In the genomic region with DNA sequence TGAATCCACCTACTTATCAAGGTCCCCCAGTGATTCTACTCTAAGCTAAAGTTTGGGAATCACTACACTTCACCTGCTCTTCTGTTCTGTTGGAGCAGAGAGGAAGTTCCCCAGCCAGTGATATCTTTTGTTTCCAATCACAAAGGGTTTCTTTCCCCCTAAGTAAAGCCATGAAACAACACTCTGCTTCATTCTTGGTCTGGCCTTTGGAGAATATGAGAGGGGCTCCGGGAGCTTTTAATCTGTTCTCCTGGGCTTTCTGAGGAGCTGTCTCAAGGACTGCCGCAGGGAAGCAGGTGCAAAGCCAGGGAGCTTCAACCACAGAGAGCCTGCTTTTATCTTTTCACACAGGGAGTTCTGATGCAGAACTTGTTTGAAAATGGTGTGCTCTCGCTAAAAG, we compare ENCODE assay signal across 26 cellular contexts. TPM values are rescaled to one million over a fixed set of nuclear protein-coding genes. Genes with fewer than 3 reads are reported as not detected.
"Had no signal": no experiment of that assay in that cellular context is flagged by ENCODE, and none has a peak within 500 bp of the region (broad histone marks: within the 10 kb centered on the region; RNA-seq: fewer than 3 reads in every experiment).

No MANE protein-coding gene starts in this region.

- H3K4me3 Mint-ChIP-seq: activated CD8-positive, alpha-beta T cell treated with anti-CD3 and anti-CD28 coated beads, Interleukin-2, amount 10 ng/mL, durations not matched to agents 7 days and 5 days; activated naive CD4-positive, alpha-beta T cell treated with anti-CD3 and anti-CD28 coated beads for 36 hours; activated T-cell treated with anti-CD3 and anti-CD28 coated beads, Interleukin-2, amount 50 U/mL, for 24 hours; brain; naive thymus-derived CD4-positive, alpha-beta T cell; stimulated activated naive CD8-positive, alpha-beta T cell treated with anti-CD3 and anti-CD28 coated beads, Interleukin-15, Interleukin-2, amounts not matched to agents 100 ng/mL and 50 ng/mL, for 24 hours had no signal

- H3K9me3 ChIP-seq: heart left ventricle, mucosa of descending colon, pancreas, right lobe of liver, suprapubic skin, transverse colon, uterus had no signal

- H3K36me3 ChIP-seq: heart left ventricle, pancreas, right lobe of liver, suprapubic skin, transverse colon, uterus had no signal

- H3K27ac ChIP-seq: heart left ventricle, pancreas, right lobe of liver, suprapubic skin, transverse colon, uterus had no signal

- DNase-seq: activated CD4-positive, alpha-beta T cell treated with anti-CD3 and anti-CD28 coated beads for 48 hours; activated CD4-positive, CD25-positive, alpha-beta regulatory T cell; activated CD8-positive, alpha-beta T cell treated with anti-CD3 and anti-CD28 coated beads, Interleukin-2, amount 10 ng/mL, durations not matched to agents 7 days and 5 days; activated naive CD4-positive, alpha-beta T cell treated with anti-CD3 and anti-CD28 coated beads for 36 hours; activated T-cell treated with anti-CD3 and anti-CD28 coated beads, Interleukin-2, amount 50 U/mL, for 24 hours; central memory CD4-positive, alpha-beta T cell; erythroblast; heart left ventricle; mesenchymal stem cell; mucosa of descending colon; naive thymus-derived CD4-positive, alpha-beta T cell; pancreas; right lobe of liver; small intestine; stimulated activated CD4-positive, alpha-beta T cell treated with anti-CD3 and anti-CD28 coated beads, Interleukin-15, amount 100 ng/mL, for 24 hours; stimulated activated CD4-positive, alpha-beta T cell treated with anti-CD3 and anti-CD28 coated beads, Interleukin-2, amount 100 ng/mL, for 48 hours; T-helper 2 cell; transverse colon; uterus had no signal

- ATAC-seq: activated CD8-positive, alpha-beta T cell treated with anti-CD3 and anti-CD28 coated beads, Interleukin-2, amount 10 ng/mL, durations not matched to agents 7 days and 5 days; heart left ventricle; mucosa of descending colon; naive thymus-derived CD4-positive, alpha-beta T cell; pancreas; right lobe of liver had no signal

- H3K9me3 Mint-ChIP-seq: activated naive CD4-positive, alpha-beta T cell treated with anti-CD3 and anti-CD28 coated beads for 36 hours; activated T-cell treated with anti-CD3 and anti-CD28 coated beads, Interleukin-2, amount 50 U/mL, for 24 hours; activated T-helper 2 cell treated with anti-CD3 and anti-CD28 coated beads, Interferon-gamma antibody, Interleukin-2, Interleukin-4, amounts not matched to agents 10 μg/mL and 5 μg/mL and 100 μg/mL, durations not matched to agents 14 hours and 24 hours and 36 hours; stimulated activated naive CD8-positive, alpha-beta T cell treated with anti-CD3 and anti-CD28 coated beads, Interleukin-15, Interleukin-2, amounts not matched to agents 100 ng/mL and 50 ng/mL, for 24 hours had no signal

- H3K27ac Mint-ChIP-seq: activated CD8-positive, alpha-beta T cell treated with anti-CD3 and anti-CD28 coated beads, Interleukin-2, amount 10 ng/mL, durations not matched to agents 7 days and 5 days; activated naive CD4-positive, alpha-beta T cell treated with anti-CD3 and anti-CD28 coated beads for 36 hours; activated T-cell treated with anti-CD3 and anti-CD28 coated beads, Interleukin-2, amount 50 U/mL, for 24 hours; activated T-helper 2 cell treated with anti-CD3 and anti-CD28 coated beads, Interferon-gamma antibody, Interleukin-2, Interleukin-4, amounts not matched to agents 10 μg/mL and 5 μg/mL and 100 μg/mL, durations not matched to agents 14 hours and 24 hours and 36 hours; brain; stimulated activated naive CD8-positive, alpha-beta T cell treated with anti-CD3 and anti-CD28 coated beads, Interleukin-15, Interleukin-2, amounts not matched to agents 100 ng/mL and 50 ng/mL, for 24 hours had no signal

- H3K4me3 ChIP-seq: heart left ventricle, mucosa of descending colon, pancreas, right lobe of liver, suprapubic skin, transverse colon, uterus had no signal

- H3K4me1 ChIP-seq: pancreas, uterus had no signal

- H3K27me3 ChIP-seq: pancreas, right lobe of liver, suprapubic skin, transverse colon, uterus had no signal

RNA-seq across cellular contexts. Expression of a gene that starts 10.1 kb away (rescaled TPM):
- total RNA-seq: activated CD8-positive, alpha-beta T cell treated with anti-CD3 and anti-CD28 coated beads, Interleukin-2, amount 10 ng/mL, durations not matched to agents 7 days and 5 days; activated naive CD4-positive, alpha-beta T cell treated with anti-CD3 and anti-CD28 coated beads for 36 hours; activated T-helper 2 cell treated with anti-CD3 and anti-CD28 coated beads, Interferon-gamma antibody, Interleukin-2, Interleukin-4, amounts not matched to agents 10 μg/mL and 5 μg/mL and 100 μg/mL, durations not matched to agents 14 hours and 24 hours and 36 hours; frontal cortex; lower leg skin; mucosa of descending colon; naive thymus-derived CD4-positive, alpha-beta T cell; pancreas; pulmonary artery endothelial cell; suprapubic skin; uterus had no signal

RNA-seq across cellular contexts. Expression of a gene that starts 18.7 kb away (rescaled TPM):
- total RNA-seq: activated CD8-positive, alpha-beta T cell treated with anti-CD3 and anti-CD28 coated beads, Interleukin-2, amount 10 ng/mL, durations not matched to agents 7 days and 5 days; activated naive CD4-positive, alpha-beta T cell treated with anti-CD3 and anti-CD28 coated beads for 36 hours; activated T-helper 2 cell treated with anti-CD3 and anti-CD28 coated beads, Interferon-gamma antibody, Interleukin-2, Interleukin-4, amounts not matched to agents 10 μg/mL and 5 μg/mL and 100 μg/mL, durations not matched to agents 14 hours and 24 hours and 36 hours; pulmonary artery endothelial cell had no signal
